ENCODE assay signal across 1 cellular context in the genomic region with DNA sequence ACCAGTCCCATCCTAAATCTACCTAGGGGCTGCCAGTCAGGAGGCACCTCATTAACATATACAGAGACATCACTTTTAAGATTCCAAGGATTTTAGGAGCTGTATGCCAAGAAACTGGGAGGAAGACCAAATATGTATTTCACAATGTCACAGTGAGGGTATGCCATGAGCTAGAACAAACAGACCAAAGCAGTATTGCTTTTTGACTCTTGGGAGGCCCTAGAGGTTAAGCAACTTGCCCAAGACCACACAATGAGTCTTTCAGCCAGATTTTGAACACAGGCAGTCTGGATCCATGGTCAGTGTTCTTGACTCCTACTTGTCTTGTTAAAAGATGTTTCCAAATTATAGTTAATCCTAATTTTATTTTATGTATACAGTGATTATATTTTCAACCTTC. TPM values are rescaled to one million over a fixed set of nuclear protein-coding genes. Genes with fewer than 3 reads are reported as not detected.
"Had no signal": no experiment of that assay in that cellular context is flagged by ENCODE, and none has a peak within 500 bp of the region (broad histone marks: within the 10 kb centered on the region; RNA-seq: fewer than 3 reads in every experiment).

No MANE protein-coding gene starts in this region.

RNA-seq across cellular contexts. Expression of a gene that starts 12.3 kb away (rescaled TPM):
- total RNA-seq: activated B cell treated with CpG ODN at 0.5 μM for 24 hours had no signal
